Comparison of ENCODE assay signal across 8 cellular contexts in the genomic region with DNA sequence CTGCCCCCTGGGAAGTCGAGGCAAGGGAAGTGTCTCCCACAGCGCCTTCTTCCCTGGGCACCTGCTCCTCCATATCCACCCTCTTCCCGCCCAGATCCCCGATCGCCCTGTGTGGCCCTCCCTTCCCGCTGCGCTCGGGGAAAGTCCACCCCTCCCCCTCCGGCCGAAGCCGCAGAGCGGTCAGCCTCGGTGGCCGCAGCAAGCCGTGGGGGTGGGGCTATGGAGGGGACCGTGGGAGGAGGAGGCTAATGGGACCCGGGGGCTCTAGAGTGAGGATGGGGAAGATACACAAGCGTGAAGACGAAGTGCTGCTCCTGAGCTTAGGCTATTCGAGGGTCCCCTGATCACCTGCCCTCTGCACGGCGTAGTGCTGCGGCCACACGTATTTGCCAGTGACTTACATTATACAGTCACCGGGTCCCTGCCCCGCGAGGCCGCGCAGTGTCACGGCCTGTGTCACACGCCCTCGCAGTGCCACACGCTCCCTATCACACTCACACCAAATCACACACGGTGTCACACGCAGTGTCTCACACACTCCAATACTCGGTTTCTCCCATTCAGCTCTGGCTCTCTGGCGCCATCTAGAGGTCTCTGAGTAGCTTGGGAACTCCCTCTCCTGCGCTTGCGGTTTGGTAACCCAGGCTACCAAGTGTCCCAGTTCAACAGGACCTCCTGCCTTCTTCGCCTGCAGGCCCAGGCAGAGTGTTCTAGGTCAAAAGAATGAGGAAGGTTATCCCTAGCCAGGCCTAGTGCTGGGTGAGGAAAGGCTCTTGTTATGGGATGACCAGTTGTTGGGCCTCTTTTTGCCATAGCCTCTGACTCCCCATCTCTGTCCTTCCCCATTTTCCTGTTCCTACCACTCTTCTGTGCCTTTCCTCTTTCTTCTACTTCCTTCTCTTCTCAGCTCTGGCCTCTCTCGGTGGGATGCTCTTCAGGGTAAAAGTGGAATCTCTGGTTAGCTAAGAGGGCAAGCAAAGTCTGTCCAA. TPM values are rescaled to one million over a fixed set of nuclear protein-coding genes. Genes with fewer than 3 reads are reported as not detected.
A peak's percentile ranks its signal among the peaks of the same experiment; 100 is the strongest.
DNase-seq lines count a peak whose midpoint lies in the region; ATAC-seq and TF ChIP-seq lines count a peak whose summit lies in the region.

No MANE protein-coding gene starts in this region.

- TF ChIP-seq CTCF in NB4 (IDR thresholded peaks at IDR 0.05; ENCODE audit: low read depth, low read length), result peak; percentile 93
- peak; percentile 99 for TF ChIP-seq CTCF in osteocyte (IDR thresholded peaks at IDR 0.05)
- TF ChIP-seq CTCF in thoracic aorta (IDR thresholded peaks at IDR 0.05), result peak; percentile 97

- peak; percentile 75 for DNase-seq in GM04504 (ENCODE audit: low read depth)
- DNase-seq in NB4 (ENCODE audit: low read depth), result peak; percentile 84
- peak; percentile 63 for DNase-seq in SKM-1 (lab: John Stamatoyannopoulos, UW; ENCODE audit: unreplicated experiment)
- DNase-seq in activated naive CD8-positive, alpha-beta T cell treated with anti-CD3 and anti-CD28 coated beads for 36 hours, result peak; percentile 85
- peak; percentile 90 for DNase-seq in Right ventricle myocardium inferior (ENCODE audit: missing footprints)
- peak; percentile 93 for DNase-seq in osteocyte (ENCODE audit: extremely low spot score, unreplicated experiment)
- peak; percentile 81 for DNase-seq in thoracic aorta (ENCODE audit: low spot score)

- H3K4me3 ChIP-seq in NB4 (ENCODE audit: low read depth, low read length) (no peak overlapping the region), thoracic aorta (peak overlapping the region; percentile 88)

- H3K27ac Mint-ChIP-seq in activated naive CD8-positive, alpha-beta T cell treated with anti-CD3 and anti-CD28 coated beads for 36 hours, result no peak overlapping the region
- H3K27ac Mint-ChIP-seq in osteocyte (ENCODE audit: unreplicated experiment), result peak overlapping the region; percentile 58

- H3K4me1 ChIP-seq in thoracic aorta (ENCODE audit: control insufficient read depth in 1 of 2, low read depth in 2 of 2), result peaks cover 12 to 28% of the 10 kb centered on the region in 2 donors

- TF ChIP-seq POLR2A in NB4 (IDR thresholded peaks at IDR 0.05; ENCODE audit: extremely low read depth, insufficient read length), result no peak

- ATAC-seq in HG02571 (IDR thresholded peaks at IDR 0.05; ENCODE audit: unreplicated experiment) (peak; percentile 89), Right ventricle myocardium inferior (peak; percentile 90), thoracic aorta (ENCODE audit: insufficient number of reproducible peaks, low FRiP score, low read depth) (peak; percentile 62)

- H3K27ac ChIP-seq in thoracic aorta, result peak overlapping the region in 1 of 2 donors; percentile 13

- peak overlapping the region; percentile 57 for H3K4me3 Mint-ChIP-seq in activated naive CD8-positive, alpha-beta T cell treated with anti-CD3 and anti-CD28 coated beads for 36 hours
- peak overlapping the region; percentile 66 for H3K4me3 Mint-ChIP-seq in osteocyte (ENCODE audit: unreplicated experiment)

- peaks cover 21% of the 10 kb centered on the region for H3K4me1 Mint-ChIP-seq in activated naive CD8-positive, alpha-beta T cell treated with anti-CD3 and anti-CD28 coated beads for 36 hours
- H3K4me1 Mint-ChIP-seq in osteocyte (ENCODE audit: unreplicated experiment), result peaks cover 25% of the 10 kb centered on the region

- intact Hi-C loops in Right ventricle myocardium inferior (cut with DNase I), result loop anchor here (1.0 to 5.0 kb wide), 6 partner anchors 30 to 186 kb away; no protein-coding TSS in a partner anchor

- peaks cover 87% of the 10 kb centered on the region for H3K27me3 Mint-ChIP-seq in activated naive CD8-positive, alpha-beta T cell treated with anti-CD3 and anti-CD28 coated beads for 36 hours
- peaks cover 75% of the 10 kb centered on the region for H3K27me3 Mint-ChIP-seq in osteocyte (ENCODE audit: unreplicated experiment)

- H3K9me3 ChIP-seq in thoracic aorta, result no peaks in the 10 kb centered on the region

- H3K36me3 ChIP-seq in thoracic aorta, result no peaks in the 10 kb centered on the region

- H3K9me3 Mint-ChIP-seq in activated naive CD8-positive, alpha-beta T cell treated with anti-CD3 and anti-CD28 coated beads for 36 hours, result no peaks in the 10 kb centered on the region
- H3K9me3 Mint-ChIP-seq in osteocyte (ENCODE audit: unreplicated experiment), result no peaks in the 10 kb centered on the region

- peaks cover 8% of the 10 kb centered on the region for H3K27me3 ChIP-seq in thoracic aorta (replicated peaks; ENCODE audit: insufficient read depth)

- no peaks in the 10 kb centered on the region for H3K36me3 Mint-ChIP-seq in activated naive CD8-positive, alpha-beta T cell treated with anti-CD3 and anti-CD28 coated beads for 36 hours
- H3K36me3 Mint-ChIP-seq in osteocyte (ENCODE audit: unreplicated experiment), result no peaks in the 10 kb centered on the region

RNA-seq across cellular contexts. Expression of a gene that starts 0.9 kb away (rescaled TPM):
- not detected for total RNA-seq in activated naive CD8-positive, alpha-beta T cell treated with anti-CD3 and anti-CD28 coated beads for 36 hours
- total RNA-seq in Right ventricle myocardium inferior, result 21.0 TPM
- total RNA-seq in osteocyte, result 6.3 and 7.3 TPM in 2 replicates
- total RNA-seq in thoracic aorta, result 10 to 100 TPM; 24.6 to 43.4 TPM

RNA-seq across cellular contexts. Expression of a gene that starts 44.6 kb away (rescaled TPM):
- 10 to 100 TPM; 46.4 to 51.6 TPM for total RNA-seq in activated naive CD8-positive, alpha-beta T cell treated with anti-CD3 and anti-CD28 coated beads for 36 hours
- total RNA-seq in Right ventricle myocardium inferior, result 94.4 TPM
- 60.2 and 64.1 TPM in 2 replicates for total RNA-seq in osteocyte
- 100 to 1,000 TPM in 1 of 2 donors, 10 to 100 TPM in 1; 82.5 to 108 TPM for total RNA-seq in thoracic aorta
